In genomic region chrX:13697440-13697839, GRCh38 we compare ENCODE assay signal across 11 cellular contexts. TPM values are rescaled to one million over a fixed set of nuclear protein-coding genes. Genes with fewer than 3 reads are reported as not detected.
A peak's percentile ranks its signal among the peaks of the same experiment; 100 is the strongest.
DNase-seq lines count a peak whose midpoint lies in the region; ATAC-seq and TF ChIP-seq lines count a peak whose summit lies in the region.
"Had no signal": no experiment of that assay in that cellular context is flagged by ENCODE, and none has a peak within 500 bp of the region (broad histone marks: within the 10 kb centered on the region; RNA-seq: fewer than 3 reads in every experiment).

No MANE protein-coding gene starts in this region.

- TF ChIP-seq CTCF in CD14-positive monocyte (IDR thresholded peaks at IDR 0.05) (no peak), activated B cell treated with CpG ODN at 0.5 μM for 24 hours (IDR thresholded peaks at IDR 0.05) (no peak), foreskin keratinocyte (conservative IDR thresholded peaks at IDR 0.05) (no peak)

- H3K4me1 ChIP-seq in foreskin keratinocyte: peaks cover 24% of the 10 kb centered on the region

- H3K27me3 Mint-ChIP-seq in CD14-positive monocyte (ENCODE audit: low read depth in 3 of 3) (peaks cover 0 to 9% (median 1%) of the 10 kb centered on the region in 3 donors), activated B cell treated with CpG ODN at 0.5 μM for 24 hours (no peaks in the 10 kb centered on the region)

- DNase-seq in CD14-positive monocyte (ENCODE audit: low spot score) (no peak), activated B cell treated with CpG ODN at 0.5 μM for 24 hours (no peak), midbrain (lab: John Stamatoyannopoulos, UW) (no peak), foreskin keratinocyte (no peak), occipital lobe (lab: John Stamatoyannopoulos, UW) (no peak)
- DNase-seq: left ventricle myocardium inferior, SJCRH30 had no signal

- H3K36me3 Mint-ChIP-seq in CD14-positive monocyte (peaks cover 0 to 3% of the 10 kb centered on the region in 2 donors), activated B cell treated with CpG ODN at 0.5 μM for 24 hours (ENCODE audit: low read depth) (peaks cover 24% of the 10 kb centered on the region)

- H3K27ac Mint-ChIP-seq in CD14-positive monocyte (peak overlapping the region; percentile 65 to 87 (median 82)), activated B cell treated with CpG ODN at 0.5 μM for 24 hours (peak overlapping the region; percentile 83)
- H3K27ac Mint-ChIP-seq: activated T-helper 1 cell treated with anti-CD3 and anti-CD28 coated beads, Interleukin-12 subunit alpha, Interleukin-12 subunit beta, Interleukin-2, Interleukin-4 antibody, amounts not matched to agents 30 ng/mL and 10 ng/mL and 1 ng/mL, durations not matched to agents 14 hours and 24 hours and 36 hours had no signal

- peak; percentile 65 for ATAC-seq in GM19372 (IDR thresholded peaks at IDR 0.05; ENCODE audit: low read depth, unreplicated experiment)
- peak; percentile 57 for ATAC-seq in HG03103 (IDR thresholded peaks at IDR 0.05; ENCODE audit: low read depth, unreplicated experiment)
- ATAC-seq in activated B cell treated with CpG ODN at 0.5 μM for 24 hours (ENCODE audit: low read depth): peak; percentile 75
- ATAC-seq in foreskin keratinocyte: no peak
- ATAC-seq in GM19328 (IDR thresholded peaks at IDR 0.05; ENCODE audit: unreplicated experiment): no peak

- CTCF ChIA-PET in activated B cell treated with CpG ODN at 0.5 μM for 24 hours (lab: Charles Lee): no interaction called here

- POLR2A ChIA-PET in activated B cell treated with CpG ODN at 0.5 μM for 24 hours (lab: Charles Lee): interaction anchor here (0.5 to 5.0 kb wide), 9 partner anchors 10 to 332 kb away, joined by 3 to 47 read pairs (median 3); partner anchors contain the start of genes GEMIN8, OFD1, RAB9A and TCEANC

- H3K4me3 Mint-ChIP-seq in CD14-positive monocyte (no peak overlapping the region), activated B cell treated with CpG ODN at 0.5 μM for 24 hours (peak overlapping the region; percentile 64)
- H3K4me3 Mint-ChIP-seq: activated T-helper 1 cell treated with anti-CD3 and anti-CD28 coated beads, Interleukin-12 subunit alpha, Interleukin-12 subunit beta, Interleukin-2, Interleukin-4 antibody, amounts not matched to agents 30 ng/mL and 10 ng/mL and 1 ng/mL, durations not matched to agents 14 hours and 24 hours and 36 hours had no signal

- H3K9me3 Mint-ChIP-seq in CD14-positive monocyte (peaks cover 0 to 1% (median 0%) of the 10 kb centered on the region in 7 donors), activated B cell treated with CpG ODN at 0.5 μM for 24 hours (no peaks in the 10 kb centered on the region)
- H3K9me3 Mint-ChIP-seq: activated T-helper 1 cell treated with anti-CD3 and anti-CD28 coated beads, Interleukin-12 subunit alpha, Interleukin-12 subunit beta, Interleukin-2, Interleukin-4 antibody, amounts not matched to agents 30 ng/mL and 10 ng/mL and 1 ng/mL, durations not matched to agents 14 hours and 24 hours and 36 hours had no signal

- no peak overlapping the region for H3K27ac ChIP-seq in foreskin keratinocyte
- H3K27ac ChIP-seq: left ventricle myocardium inferior, SJCRH30 had no signal

- intact Hi-C loops in CD14-positive monocyte (cut with micrococcal nuclease): loop anchor here (5.0 to 10.0 kb wide), 2 partner anchors 35 to 1177 kb away; partner anchors contain the start of genes FANCB (in 1 of the 2), MOSPD2 (in 1 of the 2), OFD1 (in 1 of the 2) and TRAPPC2 (in 1 of the 2)
- intact Hi-C loops in activated B cell treated with CpG ODN at 0.5 μM for 24 hours (cut with micrococcal nuclease): loop anchor here (1.0 kb wide), 2 partner anchors 8 to 37 kb away; partner anchors contain the start of genes OFD1, RAB9A and TRAPPC2

- no peaks in the 10 kb centered on the region for H3K27me3 ChIP-seq in foreskin keratinocyte
- H3K27me3 ChIP-seq: SJCRH30 had no signal

- peaks cover 75% of the 10 kb centered on the region for H3K4me1 Mint-ChIP-seq in CD14-positive monocyte
- H3K4me1 Mint-ChIP-seq in activated B cell treated with CpG ODN at 0.5 μM for 24 hours: peaks cover 89% of the 10 kb centered on the region

RNA-seq across cellular contexts. Expression of gene RAB9A, which starts 8.5 kb away (rescaled TPM):
- polyA plus RNA-seq in CD14-positive monocyte (10 to 100 TPM; 30.8 to 38.1 TPM), foreskin keratinocyte (19.6 and 22.0 TPM in 2 replicates)
- total RNA-seq in activated B cell treated with CpG ODN at 0.5 μM for 24 hours (26.1 and 27.7 TPM in 2 replicates), foreskin keratinocyte (18.3 and 18.7 TPM in 2 replicates), occipital lobe (29.2 TPM)

RNA-seq across cellular contexts. Expression of gene TRAPPC2, which starts 37.0 kb away (rescaled TPM):
- 10 to 100 TPM; 12.2 to 18.3 TPM for polyA plus RNA-seq in CD14-positive monocyte
- total RNA-seq in activated B cell treated with CpG ODN at 0.5 μM for 24 hours: 24.7 and 26.7 TPM in 2 replicates
- 8.5 and 9.3 TPM in 2 replicates for total RNA-seq in foreskin keratinocyte
- 3.9 and 5.5 TPM in 2 replicates for polyA plus RNA-seq in foreskin keratinocyte
- total RNA-seq in occipital lobe: 76.7 TPM

RNA-seq across cellular contexts. Expression of gene OFD1, which starts 37.1 kb away (rescaled TPM):
- 1 to 10 TPM; 2.4 to 2.9 TPM for polyA plus RNA-seq in CD14-positive monocyte
- 57.3 and 61.4 TPM in 2 replicates for total RNA-seq in activated B cell treated with CpG ODN at 0.5 μM for 24 hours
- total RNA-seq in foreskin keratinocyte: 10.2 and 11.3 TPM in 2 replicates
- polyA plus RNA-seq in foreskin keratinocyte: 6.9 and 7.2 TPM in 2 replicates
- 20.7 TPM for total RNA-seq in occipital lobe

RNA-seq across cellular contexts. Expression of gene TCEANC, which starts 44.5 kb away (rescaled TPM):
- polyA plus RNA-seq in CD14-positive monocyte (1 to 10 TPM; 1.6 to 1.9 TPM), foreskin keratinocyte (0.34 and 0.43 TPM in 2 replicates)
- total RNA-seq in activated B cell treated with CpG ODN at 0.5 μM for 24 hours (5.1 and 5.9 TPM in 2 replicates), foreskin keratinocyte (0.67 and 0.75 TPM in 2 replicates), occipital lobe (14.7 TPM)

Comparison
In these comparisons a context has a peak if more than half of its experiments do, and no peak if none do; other contexts are left out.
1. ATAC-seq: peak in GM19372 (single experiment), HG03103 (single experiment) and activated B cell treated with CpG ODN at 0.5 μM for 24 hours (single experiment); none in foreskin keratinocyte (single experiment) and GM19328 (single experiment).